7 cellular contexts compared by ENCODE assay signal in the genomic region with DNA sequence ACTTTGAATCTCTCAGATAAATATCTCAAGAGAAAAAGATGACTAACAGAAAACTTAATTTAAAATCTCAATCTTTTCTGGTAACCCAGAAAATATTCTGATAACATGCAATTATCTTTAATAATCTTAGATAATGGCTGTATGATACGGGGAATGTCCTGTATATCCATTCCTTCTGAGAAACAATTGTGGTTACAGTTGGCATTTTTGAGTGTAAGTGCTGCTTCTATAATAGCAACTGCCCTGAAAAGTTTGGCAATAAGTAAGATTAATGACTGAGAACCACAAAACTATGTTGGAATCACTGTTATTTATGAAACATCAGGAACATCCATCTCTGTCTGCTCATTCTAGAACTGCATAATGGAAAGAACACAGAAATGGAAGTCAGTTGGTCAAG.
"Had no signal": no experiment of that assay in that cellular context is flagged by ENCODE, and none has a peak within 500 bp of the region (broad histone marks: within the 10 kb centered on the region; RNA-seq: fewer than 3 reads in every experiment).

No MANE protein-coding gene starts in this region.

- H3K4me3 Mint-ChIP-seq: IgD-negative memory B cell had no signal

- H3K27ac Mint-ChIP-seq: IgD-negative memory B cell had no signal

- H3K4me1 Mint-ChIP-seq: IgD-negative memory B cell had no signal

- DNase-seq: IMR-90, KBM-7, KG1 had no signal

- H3K27me3 Mint-ChIP-seq: IgD-negative memory B cell had no signal

- H3K4me3 ChIP-seq: K562 had no signal

- H3K27ac ChIP-seq: HL-60 had no signal

- ATAC-seq: HepG2, K562 had no signal

- H3K36me3 Mint-ChIP-seq: IgD-negative memory B cell had no signal
